In the genomic region with DNA sequence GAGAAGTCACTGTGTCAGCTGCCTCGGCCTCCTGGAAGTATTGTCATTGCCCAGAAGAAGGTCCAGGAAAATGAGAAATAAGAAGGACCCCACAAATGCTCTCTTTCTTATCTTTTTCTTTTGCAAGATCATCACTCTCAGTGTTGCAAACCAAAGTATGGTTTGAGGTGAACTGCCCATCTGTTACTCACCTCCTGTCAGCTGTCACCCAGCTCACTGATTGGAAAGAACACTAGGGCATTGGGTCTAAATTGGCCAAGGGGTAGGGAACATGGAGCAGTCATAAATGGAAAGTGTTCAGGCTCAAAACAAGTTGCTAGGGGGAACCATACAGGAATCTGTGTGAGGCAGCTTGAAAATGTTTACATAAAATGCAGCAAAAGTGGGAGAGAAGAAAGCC, we compare ENCODE assay signal across 2 cellular contexts.
TF ChIP-seq lines count a peak whose summit lies in the region.

No MANE protein-coding gene starts in this region.

TF ChIP-seq in IMR-90, 13 proteins besides CTCF, POLR2A, EP300 and RAD21:
- TF ChIP-seq NFE2L2 (IDR thresholded peaks at IDR 0.05; ENCODE audit: low read depth, low read length): no peak
- TF ChIP-seq RCOR1 (IDR thresholded peaks at IDR 0.05; ENCODE audit: insufficient replicate concordance, low read length): no peak

TF ChIP-seq in SK-N-SH, 30 proteins besides CTCF, POLR2A, EP300 and RAD21:
- no peak for TF ChIP-seq CHD2 (IDR thresholded peaks at IDR 0.05; ENCODE audit: low read length, partially characterized antibody)
- TF ChIP-seq EZH2phosphoT487 (IDR thresholded peaks at IDR 0.05; ENCODE audit: borderline replicate concordance, low read depth): no peak
- no peak for TF ChIP-seq NRF1 (IDR thresholded peaks at IDR 0.05; ENCODE audit: low read depth, low read length)
- no peak for TF ChIP-seq NFIC (IDR thresholded peaks at IDR 0.05; ENCODE audit: borderline replicate concordance)
- TF ChIP-seq, protein P1, sequence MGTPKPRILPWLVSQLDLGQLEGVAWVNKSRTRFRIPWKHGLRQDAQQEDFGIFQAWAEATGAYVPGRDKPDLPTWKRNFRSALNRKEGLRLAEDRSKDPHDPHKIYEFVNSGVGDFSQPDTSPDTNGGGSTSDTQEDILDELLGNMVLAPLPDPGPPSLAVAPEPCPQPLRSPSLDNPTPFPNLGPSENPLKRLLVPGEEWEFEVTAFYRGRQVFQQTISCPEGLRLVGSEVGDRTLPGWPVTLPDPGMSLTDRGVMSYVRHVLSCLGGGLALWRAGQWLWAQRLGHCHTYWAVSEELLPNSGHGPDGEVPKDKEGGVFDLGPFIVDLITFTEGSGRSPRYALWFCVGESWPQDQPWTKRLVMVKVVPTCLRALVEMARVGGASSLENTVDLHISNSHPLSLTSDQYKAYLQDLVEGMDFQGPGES (IDR thresholded peaks at IDR 0.05; ENCODE audit: low read depth, low read length): no peak
- TF ChIP-seq GATA2 (CRISPR knock-in tag; IDR thresholded peaks at IDR 0.05): no peak
- TF ChIP-seq TEAD4 (IDR thresholded peaks at IDR 0.05; ENCODE audit: borderline replicate concordance, insufficient read depth): no peak
- TF ChIP-seq YY1 (IDR thresholded peaks at IDR 0.05; ENCODE audit: low read depth): no peak
- TF ChIP-seq SMC3 (IDR thresholded peaks at IDR 0.05; ENCODE audit: low read depth, low read length): no peak
- no peak for TF ChIP-seq TCF12 (IDR thresholded peaks at IDR 0.05)
- TF ChIP-seq, protein P2, sequence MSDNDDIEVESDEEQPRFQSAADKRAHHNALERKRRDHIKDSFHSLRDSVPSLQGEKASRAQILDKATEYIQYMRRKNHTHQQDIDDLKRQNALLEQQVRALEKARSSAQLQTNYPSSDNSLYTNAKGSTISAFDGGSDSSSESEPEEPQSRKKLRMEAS (IDR thresholded peaks at IDR 0.05; ENCODE audit: low read depth): no peak
- no peak for TF ChIP-seq ELF1 (IDR thresholded peaks at IDR 0.05)
- no peak for TF ChIP-seq TAF1 (IDR thresholded peaks at IDR 0.05; ENCODE audit: borderline replicate concordance, low read depth, low read length)
- TF ChIP-seq, protein P3, sequence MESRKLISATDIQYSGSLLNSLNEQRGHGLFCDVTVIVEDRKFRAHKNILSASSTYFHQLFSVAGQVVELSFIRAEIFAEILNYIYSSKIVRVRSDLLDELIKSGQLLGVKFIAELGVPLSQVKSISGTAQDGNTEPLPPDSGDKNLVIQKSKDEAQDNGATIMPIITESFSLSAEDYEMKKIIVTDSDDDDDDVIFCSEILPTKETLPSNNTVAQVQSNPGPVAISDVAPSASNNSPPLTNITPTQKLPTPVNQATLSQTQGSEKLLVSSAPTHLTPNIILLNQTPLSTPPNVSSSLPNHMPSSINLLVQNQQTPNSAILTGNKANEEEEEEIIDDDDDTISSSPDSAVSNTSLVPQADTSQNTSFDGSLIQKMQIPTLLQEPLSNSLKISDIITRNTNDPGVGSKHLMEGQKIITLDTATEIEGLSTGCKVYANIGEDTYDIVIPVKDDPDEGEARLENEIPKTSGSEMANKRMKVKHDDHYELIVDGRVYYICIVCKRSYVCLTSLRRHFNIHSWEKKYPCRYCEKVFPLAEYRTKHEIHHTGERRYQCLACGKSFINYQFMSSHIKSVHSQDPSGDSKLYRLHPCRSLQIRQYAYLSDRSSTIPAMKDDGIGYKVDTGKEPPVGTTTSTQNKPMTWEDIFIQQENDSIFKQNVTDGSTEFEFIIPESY (IDR thresholded peaks at IDR 0.05; ENCODE audit: borderline replicate concordance, low read depth): no peak
- no peak for TF ChIP-seq FOXM1 (IDR thresholded peaks at IDR 0.05; ENCODE audit: low read depth)
- TF ChIP-seq RFX5 (IDR thresholded peaks at IDR 0.05; ENCODE audit: low read length): no peak
- TF ChIP-seq, protein P4, sequence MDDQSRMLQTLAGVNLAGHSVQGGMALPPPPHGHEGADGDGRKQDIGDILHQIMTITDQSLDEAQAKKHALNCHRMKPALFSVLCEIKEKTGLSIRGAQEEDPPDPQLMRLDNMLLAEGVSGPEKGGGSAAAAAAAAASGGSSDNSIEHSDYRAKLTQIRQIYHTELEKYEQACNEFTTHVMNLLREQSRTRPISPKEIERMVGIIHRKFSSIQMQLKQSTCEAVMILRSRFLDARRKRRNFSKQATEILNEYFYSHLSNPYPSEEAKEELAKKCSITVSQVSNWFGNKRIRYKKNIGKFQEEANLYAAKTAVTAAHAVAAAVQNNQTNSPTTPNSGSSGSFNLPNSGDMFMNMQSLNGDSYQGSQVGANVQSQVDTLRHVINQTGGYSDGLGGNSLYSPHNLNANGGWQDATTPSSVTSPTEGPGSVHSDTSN (IDR thresholded peaks at IDR 0.05): no peak
- no peak for TF ChIP-seq POLR2AphosphoS5 (IDR thresholded peaks at IDR 0.05; ENCODE audit: low read depth, low read length)
TF ChIP-seq in SK-N-SH: peak in this region for 0.
